Comparison of ENCODE assay signal across 11 cellular contexts in genomic region chr19:51142119-51142518, GRCh38. TPM values are rescaled to one million over a fixed set of nuclear protein-coding genes. Genes with fewer than 3 reads are reported as not detected.
DNase-seq lines count a peak whose midpoint lies in the region; ATAC-seq and TF ChIP-seq lines count a peak whose summit lies in the region.
"Had no signal": no experiment of that assay in that cellular context is flagged by ENCODE, and none has a peak within 500 bp of the region (broad histone marks: within the 10 kb centered on the region; RNA-seq: fewer than 3 reads in every experiment).

TSS of gene SIGLEC7 (plus strand) at chr19:51142301. CDS start at chr19:51142370, 69 bp downstream.

- H3K4me3 ChIP-seq in coronary artery = no peak within 1 kb of the TSS
- no peak within 1 kb of the TSS for H3K4me3 ChIP-seq in lung

- H3K36me3 Mint-ChIP-seq in stimulated activated effector memory CD8-positive, alpha-beta T cell treated with anti-CD3 and anti-CD28 coated beads, Interleukin-12 subunit alpha, Interleukin-12 subunit beta, amount 100 ng/mL, for 72 hours = no peaks in the 10 kb centered on the region
- H3K36me3 Mint-ChIP-seq in activated CD4-positive, alpha-beta memory T cell treated with anti-CD3 and anti-CD28 coated beads for 36 hours = no peaks in the 10 kb centered on the region

- TF ChIP-seq CTCF in coronary artery (IDR thresholded peaks at IDR 0.05) (no peak), lung (IDR thresholded peaks at IDR 0.05; ENCODE audit: control extremely low read depth, extremely low read depth) (no peak)

- peak within 1 kb of the TSS; percentile 45 for H3K4me3 Mint-ChIP-seq in stimulated activated effector memory CD8-positive, alpha-beta T cell treated with anti-CD3 and anti-CD28 coated beads, Interleukin-12 subunit alpha, Interleukin-12 subunit beta, amount 100 ng/mL, for 72 hours
- H3K4me3 Mint-ChIP-seq in activated CD4-positive, alpha-beta memory T cell treated with anti-CD3 and anti-CD28 coated beads for 36 hours = no peak within 1 kb of the TSS
- H3K4me3 Mint-ChIP-seq: activated B cell treated with CpG ODN at 0.5 μM for 24 hours had no signal

- POLR2A ChIA-PET in activated CD4-positive, alpha-beta memory T cell treated with anti-CD3 and anti-CD28 coated beads for 36 hours (lab: Charles Lee) = no interaction called here

- peaks cover 2% of the 10 kb centered on the region for H3K27me3 Mint-ChIP-seq in activated CD4-positive, alpha-beta memory T cell treated with anti-CD3 and anti-CD28 coated beads for 36 hours

- intact Hi-C loops in activated CD4-positive, alpha-beta memory T cell treated with anti-CD3 and anti-CD28 coated beads for 36 hours (cut with micrococcal nuclease) = no loop called here

- H3K27ac ChIP-seq in coronary artery (peak within 1 kb of the TSS in 1 of 2 donors; percentile 73), lung (ENCODE audit: low read depth in 1 of 2, low read length in 1 of 2) (peak within 1 kb of the TSS in 1 of 2 donors; percentile 2)

- CTCF ChIA-PET in activated CD4-positive, alpha-beta memory T cell treated with anti-CD3 and anti-CD28 coated beads for 36 hours (lab: Charles Lee) = no interaction called here

- peaks cover 35% of the 10 kb centered on the region for H3K4me1 Mint-ChIP-seq in stimulated activated effector memory CD8-positive, alpha-beta T cell treated with anti-CD3 and anti-CD28 coated beads, Interleukin-12 subunit alpha, Interleukin-12 subunit beta, amount 100 ng/mL, for 72 hours
- peaks cover 8% of the 10 kb centered on the region for H3K4me1 Mint-ChIP-seq in activated CD4-positive, alpha-beta memory T cell treated with anti-CD3 and anti-CD28 coated beads for 36 hours (ENCODE audit: low read depth)

- no peaks in the 10 kb centered on the region for H3K9me3 Mint-ChIP-seq in stimulated activated effector memory CD8-positive, alpha-beta T cell treated with anti-CD3 and anti-CD28 coated beads, Interleukin-12 subunit alpha, Interleukin-12 subunit beta, amount 100 ng/mL, for 72 hours
- H3K9me3 Mint-ChIP-seq in activated CD4-positive, alpha-beta memory T cell treated with anti-CD3 and anti-CD28 coated beads for 36 hours = no peaks in the 10 kb centered on the region
- H3K9me3 Mint-ChIP-seq: activated B cell treated with CpG ODN at 0.5 μM for 24 hours had no signal

- ATAC-seq in lung (ENCODE audit: insufficient read depth, low FRiP score) (peak; percentile 15), HG03520 (IDR thresholded peaks at IDR 0.05; ENCODE audit: unreplicated experiment) (no peak)
- peak; percentile 24 for ATAC-seq in stimulated activated effector memory CD8-positive, alpha-beta T cell treated with anti-CD3 and anti-CD28 coated beads, Interleukin-12 subunit alpha, Interleukin-12 subunit beta, amount 100 ng/mL, for 72 hours

- H3K4me1 ChIP-seq in lung (ENCODE audit: control insufficient read depth in 2 of 2, insufficient read depth in 2 of 2, low read length in 2 of 2) = peaks cover 0 to 2% of the 10 kb centered on the region in 2 donors

- 52% methylated on average over 14 of the region's 14 CpGs for WGBS in lung, 2 donors

- H3K36me3 ChIP-seq in lung (ENCODE audit: control insufficient read depth in 2 of 2, insufficient read depth in 2 of 2, low read length in 2 of 2) = no peaks in the 10 kb centered on the region

- peak within 1 kb of the TSS; percentile 82 for H3K27ac Mint-ChIP-seq in stimulated activated effector memory CD8-positive, alpha-beta T cell treated with anti-CD3 and anti-CD28 coated beads, Interleukin-12 subunit alpha, Interleukin-12 subunit beta, amount 100 ng/mL, for 72 hours
- no peak within 1 kb of the TSS for H3K27ac Mint-ChIP-seq in activated CD4-positive, alpha-beta memory T cell treated with anti-CD3 and anti-CD28 coated beads for 36 hours
- H3K27ac Mint-ChIP-seq: activated B cell treated with CpG ODN at 0.5 μM for 24 hours had no signal

- H3K27me3 ChIP-seq in lung (ENCODE audit: control insufficient read depth, insufficient read depth) = no peaks in the 10 kb centered on the region

- H3K9me3 ChIP-seq in lung (ENCODE audit: control insufficient read depth in 2 of 2, insufficient read depth in 1 of 2, low read length in 1 of 2) = peaks cover 0 to 2% of the 10 kb centered on the region in 2 donors

- peak; percentile 46 for DNase-seq in activated CD8-positive, alpha-beta memory T cell treated with anti-CD3 and anti-CD28 coated beads, Interleukin-2, amount 50 U/mL, for 48 hours
- DNase-seq in activated CD8-positive, alpha-beta memory T cell treated with anti-CD3 and anti-CD28 coated beads, Interleukin-2, amount 50 U/mL, for 4 hours = no peak
- DNase-seq in coronary artery (ENCODE audit: low spot score) (peak; percentile 69), lung (ENCODE audit: low spot score) (no peak), iPS-NIHi11 (ENCODE audit: low spot score) (no peak)
- DNase-seq in stimulated activated effector memory CD8-positive, alpha-beta T cell treated with anti-CD3 and anti-CD28 coated beads, Interleukin-12 subunit alpha, Interleukin-12 subunit beta, amount 100 ng/mL, for 72 hours (ENCODE audit: low spot score in 2 of 2) = no peak
- no peak for DNase-seq in activated CD4-positive, alpha-beta memory T cell treated with anti-CD3 and anti-CD28 coated beads for 36 hours
- DNase-seq: activated B cell treated with CpG ODN at 0.5 μM for 24 hours, NCI-H1417, NCI-H2227 treated with DMSO at 0.1 percent for 48 hours had no signal

RNA-seq across cellular contexts. Expression of gene SIGLEC7, which starts in this region (rescaled TPM):
- 10 to 100 TPM in 1 of 2 donors, 1 to 10 TPM in 1; 6.3 to 13.4 TPM for total RNA-seq in lung
- 10 to 100 TPM in 1 of 2 donors, 1 to 10 TPM in 1; 2.1 to 29.3 TPM for polyA plus RNA-seq in lung
- not detected for total RNA-seq in activated CD4-positive, alpha-beta memory T cell treated with anti-CD3 and anti-CD28 coated beads for 36 hours
- total RNA-seq: activated B cell treated with CpG ODN at 0.5 μM for 24 hours had no signal

Comparison
In these comparisons a context has a peak if more than half of its experiments do, and no peak if none do; other contexts are left out.
1. RNA of gene SIGLEC7 (total RNA-seq): 6.3 to 13.4 TPM in lung; not detected in activated CD4-positive, alpha-beta memory T cell treated with anti-CD3 and anti-CD28 coated beads for 36 hours; every median in the first group is over 4 times any median in the second.
2. DNase-seq: peak in activated CD8-positive, alpha-beta memory T cell treated with anti-CD3 and anti-CD28 coated beads, Interleukin-2, amount 50 U/mL, for 48 hours (single experiment) and coronary artery (single experiment); none in activated CD8-positive, alpha-beta memory T cell treated with anti-CD3 and anti-CD28 coated beads, Interleukin-2, amount 50 U/mL, for 4 hours (single experiment), lung (single experiment), stimulated activated effector memory CD8-positive, alpha-beta T cell treated with anti-CD3 and anti-CD28 coated beads, Interleukin-12 subunit alpha, Interleukin-12 subunit beta, amount 100 ng/mL, for 72 hours (0 of 2), iPS-NIHi11 (single experiment) and activated CD4-positive, alpha-beta memory T cell treated with anti-CD3 and anti-CD28 coated beads for 36 hours (single experiment).